Comparison of ENCODE assay signal across 20 cellular contexts in the genomic region with DNA sequence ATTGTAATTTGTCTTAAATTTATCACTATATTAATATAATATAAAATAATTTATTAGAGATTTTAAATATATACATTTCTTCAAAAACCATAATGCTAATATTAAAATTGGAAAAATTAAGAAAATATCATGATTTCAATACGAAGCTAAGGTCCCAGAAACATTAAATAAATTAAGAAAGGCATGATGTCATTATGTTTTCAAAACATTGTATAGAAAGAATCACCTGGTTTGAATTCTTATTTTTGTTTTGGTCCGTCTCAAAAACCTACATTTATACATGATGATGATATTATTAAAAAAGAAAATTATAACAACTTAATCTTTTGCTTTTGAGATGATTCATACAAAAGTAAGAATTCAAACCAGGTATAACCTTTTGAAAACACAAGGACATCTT. TPM values are rescaled to one million over a fixed set of nuclear protein-coding genes. Genes with fewer than 3 reads are reported as not detected.
"Had no signal": no experiment of that assay in that cellular context is flagged by ENCODE, and none has a peak within 500 bp of the region (broad histone marks: within the 10 kb centered on the region; RNA-seq: fewer than 3 reads in every experiment).

No MANE protein-coding gene starts in this region.

- H3K27me3 Mint-ChIP-seq: central memory CD8-positive, alpha-beta T cell; effector memory CD8-positive, alpha-beta T cell had no signal

- H3K36me3 Mint-ChIP-seq: naive thymus-derived CD8-positive, alpha-beta T cell had no signal

- H2AFZ ChIP-seq: hepatocyte, parathyroid adenoma had no signal

- H3K4me3 Mint-ChIP-seq: central memory CD8-positive, alpha-beta T cell; dendritic cell treated with granulocyte-macrophage colony-stimulating factor and Interleukin-4, amounts not matched to agents 40 ng/mL and 50 ng/mL, for 4 days; effector memory CD8-positive, alpha-beta T cell; naive thymus-derived CD8-positive, alpha-beta T cell had no signal

- H3K27me3 ChIP-seq: esophagus squamous epithelium, hepatocyte, sigmoid colon, stomach had no signal

- DNase-seq: effector memory CD8-positive, alpha-beta T cell; esophagus squamous epithelium; foreskin fibroblast; head of caudate nucleus; kidney glomerular epithelial cell; mammary epithelial cell; mucosa of descending colon; naive thymus-derived CD8-positive, alpha-beta T cell; sigmoid colon; stimulated activated CD4-positive, alpha-beta T cell treated with anti-CD3 and anti-CD28 coated beads, Interleukin-12 subunit alpha, Interleukin-12 subunit beta, amount 100 ng/mL, for 4 hours; stimulated activated naive CD4-positive, alpha-beta T cell; stomach; substantia nigra; trophoblast cell had no signal

- H3K4me2 ChIP-seq: hepatocyte had no signal

- H3K79me2 ChIP-seq: hepatocyte, parathyroid adenoma had no signal

- H3K36me3 ChIP-seq: esophagus squamous epithelium, sigmoid colon, stomach, thoracic aorta had no signal

- H3K4me1 ChIP-seq: parathyroid adenoma, sigmoid colon, stomach had no signal

- H3K9me3 Mint-ChIP-seq: dendritic cell treated with granulocyte-macrophage colony-stimulating factor and Interleukin-4, amounts not matched to agents 40 ng/mL and 50 ng/mL, for 4 days had no signal

- H3K9me3 ChIP-seq: esophagus squamous epithelium, mucosa of descending colon, sigmoid colon, stomach, thoracic aorta had no signal

- H3K9ac ChIP-seq: parathyroid adenoma had no signal

- ATAC-seq: effector memory CD8-positive, alpha-beta T cell; mucosa of descending colon; naive thymus-derived CD8-positive, alpha-beta T cell had no signal

- H3K4me3 ChIP-seq: esophagus squamous epithelium, hepatocyte, mucosa of descending colon, sigmoid colon, skin epidermis, stomach had no signal

- H3K27ac ChIP-seq: hepatocyte, parathyroid adenoma, sigmoid colon, stomach had no signal

- H3K4me1 Mint-ChIP-seq: central memory CD8-positive, alpha-beta T cell; naive thymus-derived CD8-positive, alpha-beta T cell had no signal

- H3K27ac Mint-ChIP-seq: dendritic cell treated with granulocyte-macrophage colony-stimulating factor and Interleukin-4, amounts not matched to agents 40 ng/mL and 50 ng/mL, for 4 days; effector memory CD8-positive, alpha-beta T cell; naive thymus-derived CD8-positive, alpha-beta T cell had no signal

RNA-seq across cellular contexts. Expression of a gene that starts 8.2 kb away (rescaled TPM):
- total RNA-seq: naive thymus-derived CD8-positive, alpha-beta T cell had no signal
- polyA plus RNA-seq: naive thymus-derived CD8-positive, alpha-beta T cell had no signal
